ENCODE assay signal across 35 cellular contexts in the genomic region with DNA sequence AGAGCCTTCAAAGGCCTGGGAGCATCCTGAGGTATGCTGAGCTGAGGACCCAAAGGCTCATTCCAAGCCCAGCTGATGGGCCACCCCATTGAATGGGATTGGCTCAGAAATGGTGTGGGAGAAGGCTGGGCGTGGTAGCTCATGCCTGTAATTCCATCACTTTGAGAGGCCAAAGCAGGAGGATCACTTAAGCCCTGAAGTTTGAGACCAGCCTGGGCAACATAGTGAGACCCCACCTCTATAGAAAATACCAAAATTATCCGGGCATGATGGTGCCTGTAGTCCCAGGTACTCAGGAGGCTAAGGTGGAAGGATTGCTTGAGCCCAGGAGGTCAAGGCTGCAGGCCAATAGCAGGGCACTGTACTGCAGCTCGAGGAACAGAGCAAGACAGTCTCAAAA. TPM values are rescaled to one million over a fixed set of nuclear protein-coding genes. Genes with fewer than 3 reads are reported as not detected.
DNase-seq lines count a peak whose midpoint lies in the region; ATAC-seq and TF ChIP-seq lines count a peak whose summit lies in the region.
"Had no signal": no experiment of that assay in that cellular context is flagged by ENCODE, and none has a peak within 500 bp of the region (broad histone marks: within the 10 kb centered on the region; RNA-seq: fewer than 3 reads in every experiment).

No MANE protein-coding gene starts in this region.

- DNase-seq in T-helper 17 cell (no peak), WTC11 (ENCODE audit: low spot score) (no peak), COLO668 (lab: John Stamatoyannopoulos, UW; ENCODE audit: unreplicated experiment) (no peak), SHP77 treated with DMSO at 0.1 percent for 48 hours (lab: John Stamatoyannopoulos, UW) (no peak)
- no peak for DNase-seq in stimulated activated effector memory CD8-positive, alpha-beta T cell treated with anti-CD3 and anti-CD28 coated beads, Interleukin-12 subunit alpha, Interleukin-12 subunit beta, amount 100 ng/mL, for 72 hours (ENCODE audit: low spot score in 2 of 2)
- no peak for DNase-seq in CD4-positive, alpha-beta T cell
- DNase-seq: 8988T; ACHN; AML-193; BE2C; C1 segment of cervical spinal cord; Caco-2; Calu3; CD4-positive, alpha-beta memory T cell; CD4-positive, CD25-positive, alpha-beta regulatory T cell; CD8-positive, alpha-beta memory T cell; CD8-positive, alpha-beta T cell; COR-L47; DMS 273 treated with DMSO at 0.1 percent for 48 hours; DMS153; DMS53; DMS79; DMS79 treated with DMSO at 0.1 percent for 48 hours; DND-41; EL had no signal

- H3K27ac Mint-ChIP-seq in T-helper 17 cell (no peak overlapping the region), WTC11 (no peak overlapping the region)
- no peak overlapping the region for H3K27ac Mint-ChIP-seq in stimulated activated effector memory CD8-positive, alpha-beta T cell treated with anti-CD3 and anti-CD28 coated beads, Interleukin-12 subunit alpha, Interleukin-12 subunit beta, amount 100 ng/mL, for 72 hours
- H3K27ac Mint-ChIP-seq in CD4-positive, alpha-beta T cell: no peak overlapping the region
- H3K27ac Mint-ChIP-seq: B cell; CD14-positive monocyte; CD4-positive, alpha-beta memory T cell; CD4-positive, CD25-positive, alpha-beta regulatory T cell; CD8-positive, alpha-beta memory T cell; CD8-positive, alpha-beta T cell had no signal

- H3K27ac ChIP-seq in HEK293 (ENCODE audit: extremely low read depth, low read depth, low read length): no peak overlapping the region
- no peak overlapping the region for H3K27ac ChIP-seq in CD4-positive, alpha-beta T cell (ENCODE audit: low read depth, low read length)
- H3K27ac ChIP-seq: 22Rv1; A549; BLaER1; BLaER1 treated with 17β-estradiol and CSF1 and Interleukin-3, amounts not matched to agents 10 nM and 100 nM; C4-2B had no signal

- H3K4me3 ChIP-seq in HEK293 (ENCODE audit: low read depth, low read length): no peak overlapping the region
- H3K4me3 ChIP-seq: A549; BLaER1; BLaER1 treated with 17β-estradiol and CSF1 and Interleukin-3, amounts not matched to agents 10 nM and 100 nM had no signal

- POLR2A ChIA-PET in HEK293 (lab: Yijun Ruan, JAX): no interaction called here
- POLR2A ChIA-PET in WTC11 (lab: Charles Lee): no interaction called here
- POLR2A ChIA-PET in CD4-positive, alpha-beta T cell (lab: Charles Lee): no interaction called here

- no peaks in the 10 kb centered on the region for H3K9me3 ChIP-seq in HEK293 (ENCODE audit: control insufficient read depth, insufficient read depth, low read depth, low read length)
- H3K9me3 ChIP-seq in T-helper 17 cell (ENCODE audit: control insufficient read depth, low read length, poor library complexity, severe bottlenecking): no peaks in the 10 kb centered on the region
- H3K9me3 ChIP-seq in CD4-positive, alpha-beta T cell (ENCODE audit: control insufficient read depth, low read length): no peaks in the 10 kb centered on the region
- H3K9me3 ChIP-seq: A549; BE2C; BLaER1; BLaER1 treated with 17β-estradiol and CSF1 and Interleukin-3, amounts not matched to agents 10 nM and 100 nM; Caco-2 had no signal

- H3K4me1 ChIP-seq in HEK293 (ENCODE audit: control insufficient read depth, insufficient read depth, low read length): no peaks in the 10 kb centered on the region
- H3K4me1 ChIP-seq: A549; BE2C; BLaER1; BLaER1 treated with 17β-estradiol and CSF1 and Interleukin-3, amounts not matched to agents 10 nM and 100 nM; Caco-2 had no signal

- no peak for ATAC-seq in T-helper 17 cell
- no peak for ATAC-seq in WTC11
- peak; percentile 16 for ATAC-seq in stimulated activated effector memory CD8-positive, alpha-beta T cell treated with anti-CD3 and anti-CD28 coated beads, Interleukin-12 subunit alpha, Interleukin-12 subunit beta, amount 100 ng/mL, for 72 hours
- no peak for ATAC-seq in CD4-positive, alpha-beta T cell (ENCODE audit: poor library complexity)
- no peak for ATAC-seq in HG02970 (IDR thresholded peaks at IDR 0.05; ENCODE audit: low FRiP score, unreplicated experiment)
- ATAC-seq: A549; CD8-positive, alpha-beta T cell had no signal

- intact Hi-C loops in CD4-positive, alpha-beta T cell (cut with DNase I, micrococcal nuclease): no loop called here

- H3K9me3 Mint-ChIP-seq in WTC11: no peaks in the 10 kb centered on the region
- no peaks in the 10 kb centered on the region for H3K9me3 Mint-ChIP-seq in stimulated activated effector memory CD8-positive, alpha-beta T cell treated with anti-CD3 and anti-CD28 coated beads, Interleukin-12 subunit alpha, Interleukin-12 subunit beta, amount 100 ng/mL, for 72 hours
- no peaks in the 10 kb centered on the region for H3K9me3 Mint-ChIP-seq in CD4-positive, alpha-beta T cell
- H3K9me3 Mint-ChIP-seq: CD4-positive, alpha-beta memory T cell; CD8-positive, alpha-beta T cell had no signal

- TF ChIP-seq CTCF in HEK293 (tag by site-specific recombination; IDR thresholded peaks at IDR 0.05): no peak
- no peak for TF ChIP-seq CTCF in WTC11 (IDR thresholded peaks at IDR 0.05)
- TF ChIP-seq CTCF in CD4-positive, alpha-beta T cell (IDR thresholded peaks at IDR 0.05): no peak

- H3K27me3 Mint-ChIP-seq in T-helper 17 cell (peaks cover 28% of the 10 kb centered on the region), WTC11 (ENCODE audit: low read depth) (no peaks in the 10 kb centered on the region)
- peaks cover 21% of the 10 kb centered on the region for H3K27me3 Mint-ChIP-seq in CD4-positive, alpha-beta T cell

- CTCF ChIA-PET in HEK293 (lab: Yijun Ruan, JAX) (interaction anchor here (0.6 kb wide), 1 partner anchor 361 kb away, joined by 3 read pairs; no protein-coding TSS in a partner anchor), WTC11 (lab: Charles Lee) (no interaction called here)
- CTCF ChIA-PET in CD4-positive, alpha-beta T cell (lab: Charles Lee): no interaction called here

- no peaks in the 10 kb centered on the region for H3K36me3 ChIP-seq in HEK293 (ENCODE audit: control insufficient read depth in 2 of 2, insufficient read depth in 1 of 2, low read length in 2 of 2)
- H3K36me3 ChIP-seq: BE2C; BLaER1; BLaER1 treated with 17β-estradiol and CSF1 and Interleukin-3, amounts not matched to agents 10 nM and 100 nM had no signal

- peak overlapping the region; percentile 3 for H3K4me3 Mint-ChIP-seq in T-helper 17 cell
- no peak overlapping the region for H3K4me3 Mint-ChIP-seq in WTC11
- no peak overlapping the region for H3K4me3 Mint-ChIP-seq in stimulated activated effector memory CD8-positive, alpha-beta T cell treated with anti-CD3 and anti-CD28 coated beads, Interleukin-12 subunit alpha, Interleukin-12 subunit beta, amount 100 ng/mL, for 72 hours
- no peak overlapping the region for H3K4me3 Mint-ChIP-seq in CD4-positive, alpha-beta T cell
- H3K4me3 Mint-ChIP-seq: B cell; CD14-positive monocyte; CD4-positive, alpha-beta memory T cell; CD4-positive, CD25-positive, alpha-beta regulatory T cell; CD8-positive, alpha-beta memory T cell; CD8-positive, alpha-beta T cell had no signal

- H3K4me1 Mint-ChIP-seq in T-helper 17 cell: no peaks in the 10 kb centered on the region
- no peaks in the 10 kb centered on the region for H3K4me1 Mint-ChIP-seq in WTC11
- no peaks in the 10 kb centered on the region for H3K4me1 Mint-ChIP-seq in stimulated activated effector memory CD8-positive, alpha-beta T cell treated with anti-CD3 and anti-CD28 coated beads, Interleukin-12 subunit alpha, Interleukin-12 subunit beta, amount 100 ng/mL, for 72 hours
- no peaks in the 10 kb centered on the region for H3K4me1 Mint-ChIP-seq in CD4-positive, alpha-beta T cell (ENCODE audit: low read depth)
- H3K4me1 Mint-ChIP-seq: B cell; CD14-positive monocyte; CD4-positive, alpha-beta memory T cell; CD4-positive, CD25-positive, alpha-beta regulatory T cell; CD8-positive, alpha-beta memory T cell had no signal

- H3K36me3 Mint-ChIP-seq in T-helper 17 cell (ENCODE audit: low read depth) (no peaks in the 10 kb centered on the region), WTC11 (no peaks in the 10 kb centered on the region)
- H3K36me3 Mint-ChIP-seq in stimulated activated effector memory CD8-positive, alpha-beta T cell treated with anti-CD3 and anti-CD28 coated beads, Interleukin-12 subunit alpha, Interleukin-12 subunit beta, amount 100 ng/mL, for 72 hours: no peaks in the 10 kb centered on the region
- H3K36me3 Mint-ChIP-seq in CD4-positive, alpha-beta T cell (ENCODE audit: low read depth): no peaks in the 10 kb centered on the region
- H3K36me3 Mint-ChIP-seq: CD14-positive monocyte; CD4-positive, alpha-beta memory T cell; CD4-positive, CD25-positive, alpha-beta regulatory T cell; CD8-positive, alpha-beta memory T cell; CD8-positive, alpha-beta T cell had no signal

- peaks cover 4% of the 10 kb centered on the region for H3K27me3 ChIP-seq in CD4-positive, alpha-beta T cell (ENCODE audit: control insufficient read depth, insufficient read depth, low read length)
- H3K27me3 ChIP-seq: BE2C; BLaER1; BLaER1 treated with 17β-estradiol and CSF1 and Interleukin-3, amounts not matched to agents 10 nM and 100 nM had no signal

TF ChIP-seq in HEK293, 187 proteins besides CTCF, POLR2A, EP300 and RAD21:
- TF ChIP-seq ZNF121 (tag by site-specific recombination; IDR thresholded peaks at IDR 0.05) (peak; percentile 57), SCRT1 (tag by site-specific recombination; IDR thresholded peaks at IDR 0.05; ENCODE audit: borderline replicate concordance) (no peak)

TF ChIP-seq in WTC11, 78 proteins besides CTCF, POLR2A, EP300 and RAD21:
- TF ChIP-seq ZNF121 (CRISPR knock-in tag; IDR thresholded peaks at IDR 0.05) (0 out of 2 replicates have a peak, but pooled peaks have one; percentile 53), MAX (CRISPR knock-in tag; IDR thresholded peaks at IDR 0.05) (no peak)

RNA-seq across cellular contexts. Expression of gene ADAMTSL3, which starts 43.8 kb away (rescaled TPM):
- total RNA-seq in T-helper 17 cell: not detected
- total RNA-seq in WTC11 (2021): 1.1 to 1.8 TPM (median 1.7 TPM) in 3 replicates
- not detected for total RNA-seq in CD4-positive, alpha-beta T cell
- total RNA-seq: A172; B cell; CD4-positive, alpha-beta memory T cell; CD4-positive, CD25-positive, alpha-beta regulatory T cell; CD8-positive, alpha-beta memory T cell; CD8-positive, alpha-beta T cell had no signal

Comparison
In these comparisons a context has a peak if more than half of its experiments do, and no peak if none do; other contexts are left out.
1. Of the 8 proteins assayed by ChIP-seq in both HEK293 and WTC11: peak only in HEK293: none; only in WTC11: none; in both: ZNF121; in neither: 7.